28 cellular contexts compared by ENCODE assay signal in the genomic region with DNA sequence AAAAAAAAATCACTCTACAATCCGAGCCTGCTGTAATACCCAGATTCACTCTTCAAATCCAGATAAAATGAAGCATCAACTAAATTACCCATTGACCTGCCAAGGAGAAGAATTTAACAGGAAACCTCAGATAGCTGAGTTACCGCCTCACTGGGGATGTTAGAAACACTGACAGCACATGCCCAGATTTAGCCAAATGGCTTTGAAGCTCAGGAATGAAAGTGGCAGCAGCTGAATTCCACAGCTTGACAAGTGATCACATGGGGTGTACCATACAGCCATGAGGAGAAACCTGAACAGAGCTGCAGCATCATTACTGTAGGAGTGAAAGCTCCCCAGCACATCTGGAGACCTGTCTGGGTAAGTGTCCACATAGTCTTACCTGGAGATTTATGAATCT.
A peak's percentile ranks its signal among the peaks of the same experiment; 100 is the strongest.
DNase-seq lines count a peak whose midpoint lies in the region; ATAC-seq, FAIRE-seq and TF ChIP-seq lines count a peak whose summit lies in the region.
"Had no signal": no experiment of that assay in that cellular context is flagged by ENCODE, and none has a peak within 500 bp of the region (broad histone marks: within the 10 kb centered on the region; RNA-seq: fewer than 3 reads in every experiment).

No MANE protein-coding gene starts in this region.

- CTCF ChIA-PET in naive thymus-derived CD4-positive, alpha-beta T cell (lab: Charles Lee): interaction anchor here (0.6 kb wide), 1 partner anchor 262 kb away, joined by 3 read pairs; no protein-coding TSS in a partner anchor

- no peaks in the 10 kb centered on the region for H3K9me3 ChIP-seq in right atrium auricular region
- no peaks in the 10 kb centered on the region for H3K9me3 ChIP-seq in SJCRH30 (replicated peaks)
- H3K9me3 ChIP-seq in keratinocyte (ENCODE audit: control insufficient read depth, low read depth, low read length): no peaks in the 10 kb centered on the region
- H3K9me3 ChIP-seq in thyroid gland: no peaks in the 10 kb centered on the region
- H3K9me3 ChIP-seq in upper lobe of right lung: no peaks in the 10 kb centered on the region
- H3K9me3 ChIP-seq in naive thymus-derived CD4-positive, alpha-beta T cell (ENCODE audit: control insufficient read depth in 2 of 3, low read length in 3 of 3): no peaks in the 10 kb centered on the region
- H3K9me3 ChIP-seq: adrenal gland, HAP-1, psoas muscle, transverse colon had no signal

- dilution Hi-C loops in keratinocyte (cut with MboI; ENCODE audit: extremely low pct_ligation_motif_present, low sequenced_read_pairs): no loop called here

- no peak for TF ChIP-seq POLR2A in thyroid gland (IDR thresholded peaks at IDR 0.05)

- WGBS in thyroid gland, 2 donors: 45 to 54% methylated on average over 2 of the region's 2 CpGs

- H3K4me1 ChIP-seq in right atrium auricular region: no peaks in the 10 kb centered on the region
- no peaks in the 10 kb centered on the region; the same call in 1 of the 2 replicates for H3K4me1 ChIP-seq in SJCRH30
- H3K4me1 ChIP-seq in keratinocyte (ENCODE audit: control insufficient read depth, extremely low read depth, insufficient read depth, low read length): peaks cover 15% of the 10 kb centered on the region
- peaks cover 0 to 7% of the 10 kb centered on the region in 2 donors for H3K4me1 ChIP-seq in thyroid gland
- no peaks in the 10 kb centered on the region for H3K4me1 ChIP-seq in upper lobe of right lung
- H3K4me1 ChIP-seq in naive thymus-derived CD4-positive, alpha-beta T cell (ENCODE audit: control insufficient read depth in 2 of 2, insufficient read depth in 2 of 2, low read length in 2 of 2): no peaks in the 10 kb centered on the region
- H3K4me1 ChIP-seq: adrenal gland, psoas muscle, transverse colon had no signal

- TF ChIP-seq CTCF in right atrium auricular region (IDR thresholded peaks at IDR 0.05) (no peak), keratinocyte (optimal IDR thresholded peaks at IDR 0.05 in 1 of 3, IDR thresholded peaks at IDR 0.05 in 1 of 3, conservative IDR thresholded peaks at IDR 0.05 in 1 of 3; ENCODE audit: extremely low read depth in 1 of 3, insufficient read depth in 2 of 3, low read length in 3 of 3) (no peak), thyroid gland (IDR thresholded peaks at IDR 0.05) (no peak), upper lobe of right lung (IDR thresholded peaks at IDR 0.05) (no peak)

- no peak overlapping the region for H3K9ac ChIP-seq in keratinocyte (ENCODE audit: control insufficient read depth, extremely low read depth, insufficient read depth, low read length)

- no peak overlapping the region for H2AFZ ChIP-seq in keratinocyte (ENCODE audit: control insufficient read depth, low read length)

- no peaks in the 10 kb centered on the region for H3K4me1 Mint-ChIP-seq in naive thymus-derived CD4-positive, alpha-beta T cell
- H3K4me1 Mint-ChIP-seq: activated CD4-positive, alpha-beta T cell treated with anti-CD3 and anti-CD28 coated beads for 36 hours; activated naive CD4-positive, alpha-beta T cell treated with anti-CD3 and anti-CD28 coated beads, Interleukin-2, amount 10 ng/mL, durations not matched to agents 7 days and 5 days; activated T-helper 17 cell treated with anti-CD3 and anti-CD28 coated beads, Interleukin-2, amount 50 U/mL, for 72 hours; naive B cell had no signal

- no peak overlapping the region for H3K4me3 Mint-ChIP-seq in naive thymus-derived CD4-positive, alpha-beta T cell
- H3K4me3 Mint-ChIP-seq: activated CD4-positive, alpha-beta T cell treated with anti-CD3 and anti-CD28 coated beads for 36 hours; activated CD8-positive, alpha-beta T cell treated with anti-CD3 and anti-CD28 coated beads, Interleukin-2, amount 10 ng/mL, durations not matched to agents 7 days and 5 days; activated naive CD4-positive, alpha-beta T cell treated with anti-CD3 and anti-CD28 coated beads, Interleukin-2, amount 10 ng/mL, durations not matched to agents 7 days and 5 days; activated T-helper 17 cell treated with anti-CD3 and anti-CD28 coated beads, Interleukin-2, amount 50 U/mL, for 72 hours; naive B cell had no signal

- H3K27ac ChIP-seq in right atrium auricular region: peak overlapping the region in 1 of 2 donors; percentile 69
- no peak overlapping the region for H3K27ac ChIP-seq in SJCRH30
- H3K27ac ChIP-seq in keratinocyte (ENCODE audit: control insufficient read depth, insufficient read depth, low read length): no peak overlapping the region
- peak overlapping the region in 1 of 3 donors; percentile 40 for H3K27ac ChIP-seq in thyroid gland
- H3K27ac ChIP-seq in upper lobe of right lung: no peak overlapping the region
- no peak overlapping the region for H3K27ac ChIP-seq in naive thymus-derived CD4-positive, alpha-beta T cell (ENCODE audit: low read depth, low read length)
- H3K27ac ChIP-seq: adrenal gland, brain microvascular endothelial cell, psoas muscle, transverse colon had no signal

- POLR2A ChIA-PET in naive thymus-derived CD4-positive, alpha-beta T cell (lab: Charles Lee): no interaction called here

- H3K9me1 ChIP-seq in keratinocyte (ENCODE audit: control insufficient read depth, extremely low read depth, insufficient read depth, low read length): no peaks in the 10 kb centered on the region

- ATAC-seq in Right ventricle myocardium superior (ENCODE audit: poor library complexity): peak; percentile 46
- no peak for ATAC-seq in HG03571 (IDR thresholded peaks at IDR 0.05; ENCODE audit: unreplicated experiment)
- no peak for ATAC-seq in upper lobe of right lung
- ATAC-seq in naive thymus-derived CD4-positive, alpha-beta T cell: no peak
- ATAC-seq: activated CD4-positive, alpha-beta T cell treated with anti-CD3 and anti-CD28 coated beads for 36 hours; activated CD8-positive, alpha-beta T cell treated with anti-CD3 and anti-CD28 coated beads, Interleukin-2, amount 10 ng/mL, durations not matched to agents 7 days and 5 days; activated T-helper 17 cell treated with anti-CD3 and anti-CD28 coated beads, Interleukin-2, amount 50 U/mL, for 72 hours; HepG2; Panc1; psoas muscle had no signal

- no peak overlapping the region for H3K27ac Mint-ChIP-seq in naive thymus-derived CD4-positive, alpha-beta T cell
- H3K27ac Mint-ChIP-seq: activated CD4-positive, alpha-beta T cell treated with anti-CD3 and anti-CD28 coated beads for 36 hours; activated CD8-positive, alpha-beta T cell treated with anti-CD3 and anti-CD28 coated beads, Interleukin-2, amount 10 ng/mL, durations not matched to agents 7 days and 5 days; activated naive CD4-positive, alpha-beta T cell treated with anti-CD3 and anti-CD28 coated beads, Interleukin-2, amount 10 ng/mL, durations not matched to agents 7 days and 5 days; activated T-helper 17 cell treated with anti-CD3 and anti-CD28 coated beads, Interleukin-2, amount 50 U/mL, for 72 hours; naive B cell had no signal

- intact Hi-C loops in Right ventricle myocardium superior (cut with DNase I) (no loop called here), thyroid gland (cut with DNase I) (no loop called here), upper lobe of right lung (cut with DNase I) (no loop called here)
- intact Hi-C loops in naive thymus-derived CD4-positive, alpha-beta T cell (cut with micrococcal nuclease): no loop called here

- H3K36me3 ChIP-seq in right atrium auricular region (no peaks in the 10 kb centered on the region), SJCRH30 (no peaks in the 10 kb centered on the region), keratinocyte (ENCODE audit: control insufficient read depth in 2 of 2, extremely low read depth in 1 of 2, insufficient read depth in 2 of 2, low read length in 2 of 2) (no peaks in the 10 kb centered on the region), thyroid gland (no peaks in the 10 kb centered on the region), upper lobe of right lung (no peaks in the 10 kb centered on the region)
- no peaks in the 10 kb centered on the region for H3K36me3 ChIP-seq in naive thymus-derived CD4-positive, alpha-beta T cell (ENCODE audit: control insufficient read depth in 2 of 3, insufficient read depth in 3 of 3, low read length in 3 of 3)
- H3K36me3 ChIP-seq: adrenal gland, brain microvascular endothelial cell, HAP-1, transverse colon had no signal

- no peak for DNase-seq in Right ventricle myocardium superior
- no peak for DNase-seq in right atrium auricular region (ENCODE audit: low spot score)
- DNase-seq in SJCRH30: peak; percentile 17 to 36
- DNase-seq in keratinocyte (ENCODE audit: low read depth, low spot score): no peak
- peak; percentile 21 to 35 for DNase-seq in thyroid gland
- DNase-seq in upper lobe of right lung: no peak
- no peak for DNase-seq in naive thymus-derived CD4-positive, alpha-beta T cell
- DNase-seq: ACHN; activated CD4-positive, alpha-beta T cell treated with anti-CD3 and anti-CD28 coated beads for 36 hours; activated CD8-positive, alpha-beta T cell treated with anti-CD3 and anti-CD28 coated beads, Interleukin-2, amount 10 ng/mL, durations not matched to agents 7 days and 5 days; activated naive CD4-positive, alpha-beta T cell treated with anti-CD3 and anti-CD28 coated beads, Interleukin-2, amount 10 ng/mL, durations not matched to agents 7 days and 5 days; adrenal gland; GDM1; hypothalamus; Kasumi-1; naive B cell; NCI-H1694 treated with DMSO at 0.1 percent for 48 hours; psoas muscle; SHP77 treated with DMSO at 0.1 percent for 48 hours; stimulated activated CD4-positive, alpha-beta T cell treated with anti-CD3 and anti-CD28 coated beads, Interleukin-4, amount 100 ng/mL, for 24 hours; transverse colon had no signal

- no peaks in the 10 kb centered on the region for H3K79me2 ChIP-seq in keratinocyte (ENCODE audit: control insufficient read depth, insufficient read depth, low read length)

- H3K27me3 ChIP-seq in right atrium auricular region: no peaks in the 10 kb centered on the region
- no peaks in the 10 kb centered on the region for H3K27me3 ChIP-seq in SJCRH30
- no peaks in the 10 kb centered on the region for H3K27me3 ChIP-seq in keratinocyte (ENCODE audit: control insufficient read depth, extremely low read depth, insufficient read depth, low read length)
- no peaks in the 10 kb centered on the region for H3K27me3 ChIP-seq in thyroid gland
- no peaks in the 10 kb centered on the region for H3K27me3 ChIP-seq in upper lobe of right lung
- H3K27me3 ChIP-seq in naive thymus-derived CD4-positive, alpha-beta T cell (ENCODE audit: control insufficient read depth in 2 of 2, insufficient read depth in 2 of 2, low read length in 2 of 2): no peaks in the 10 kb centered on the region
- H3K27me3 ChIP-seq: adrenal gland, brain microvascular endothelial cell, transverse colon had no signal

- peaks cover 0 to 27% (median 3%) of the 10 kb centered on the region in 11 donors for H3K9me3 Mint-ChIP-seq in naive thymus-derived CD4-positive, alpha-beta T cell

- FAIRE-seq in keratinocyte (lab: Jason Lieb, UNC): no peak
- FAIRE-seq: colon, HepG2 had no signal

- H3K36me3 Mint-ChIP-seq in naive thymus-derived CD4-positive, alpha-beta T cell: no peaks in the 10 kb centered on the region
- H3K36me3 Mint-ChIP-seq: activated naive CD4-positive, alpha-beta T cell treated with anti-CD3 and anti-CD28 coated beads, Interleukin-2, amount 10 ng/mL, durations not matched to agents 7 days and 5 days; naive B cell had no signal

- H3K27me3 Mint-ChIP-seq in naive thymus-derived CD4-positive, alpha-beta T cell: no peaks in the 10 kb centered on the region
- H3K27me3 Mint-ChIP-seq: activated CD4-positive, alpha-beta T cell treated with anti-CD3 and anti-CD28 coated beads for 36 hours; activated naive CD4-positive, alpha-beta T cell treated with anti-CD3 and anti-CD28 coated beads, Interleukin-2, amount 10 ng/mL, durations not matched to agents 7 days and 5 days; activated T-helper 17 cell treated with anti-CD3 and anti-CD28 coated beads, Interleukin-2, amount 50 U/mL, for 72 hours; naive B cell had no signal

- H3K4me2 ChIP-seq in keratinocyte (ENCODE audit: control insufficient read depth, extremely low read depth, insufficient read depth, low read depth, low read length): peak overlapping the region; percentile 6

- no peak overlapping the region for H3K4me3 ChIP-seq in right atrium auricular region
- H3K4me3 ChIP-seq in SJCRH30: no peak overlapping the region
- no peak overlapping the region for H3K4me3 ChIP-seq in keratinocyte (ENCODE audit: control insufficient read depth in 2 of 3, extremely low read depth in 1 of 3, insufficient read depth in 2 of 3, low read depth in 1 of 3, low read length in 3 of 3)
- no peak overlapping the region for H3K4me3 ChIP-seq in thyroid gland (replicated peaks in 1 of 3)
- no peak overlapping the region for H3K4me3 ChIP-seq in upper lobe of right lung
- H3K4me3 ChIP-seq in naive thymus-derived CD4-positive, alpha-beta T cell (ENCODE audit: low read length): no peak overlapping the region
- H3K4me3 ChIP-seq: adrenal gland, HAP-1, psoas muscle, transverse colon had no signal

- no peaks in the 10 kb centered on the region for H4K20me1 ChIP-seq in keratinocyte (ENCODE audit: control insufficient read depth, extremely low read depth, insufficient read depth, low read length)

Comparison
In these comparisons a context has a peak if more than half of its experiments do, and no peak if none do; other contexts are left out.
1. DNase-seq: peak in SJCRH30 (2 of 2) and thyroid gland (2 of 2); none in Right ventricle myocardium superior (single experiment), right atrium auricular region (single experiment), keratinocyte (single experiment), upper lobe of right lung (single experiment) and naive thymus-derived CD4-positive, alpha-beta T cell (0 of 9).